ENCODE assay signal across 10 cellular contexts in the genomic region with DNA sequence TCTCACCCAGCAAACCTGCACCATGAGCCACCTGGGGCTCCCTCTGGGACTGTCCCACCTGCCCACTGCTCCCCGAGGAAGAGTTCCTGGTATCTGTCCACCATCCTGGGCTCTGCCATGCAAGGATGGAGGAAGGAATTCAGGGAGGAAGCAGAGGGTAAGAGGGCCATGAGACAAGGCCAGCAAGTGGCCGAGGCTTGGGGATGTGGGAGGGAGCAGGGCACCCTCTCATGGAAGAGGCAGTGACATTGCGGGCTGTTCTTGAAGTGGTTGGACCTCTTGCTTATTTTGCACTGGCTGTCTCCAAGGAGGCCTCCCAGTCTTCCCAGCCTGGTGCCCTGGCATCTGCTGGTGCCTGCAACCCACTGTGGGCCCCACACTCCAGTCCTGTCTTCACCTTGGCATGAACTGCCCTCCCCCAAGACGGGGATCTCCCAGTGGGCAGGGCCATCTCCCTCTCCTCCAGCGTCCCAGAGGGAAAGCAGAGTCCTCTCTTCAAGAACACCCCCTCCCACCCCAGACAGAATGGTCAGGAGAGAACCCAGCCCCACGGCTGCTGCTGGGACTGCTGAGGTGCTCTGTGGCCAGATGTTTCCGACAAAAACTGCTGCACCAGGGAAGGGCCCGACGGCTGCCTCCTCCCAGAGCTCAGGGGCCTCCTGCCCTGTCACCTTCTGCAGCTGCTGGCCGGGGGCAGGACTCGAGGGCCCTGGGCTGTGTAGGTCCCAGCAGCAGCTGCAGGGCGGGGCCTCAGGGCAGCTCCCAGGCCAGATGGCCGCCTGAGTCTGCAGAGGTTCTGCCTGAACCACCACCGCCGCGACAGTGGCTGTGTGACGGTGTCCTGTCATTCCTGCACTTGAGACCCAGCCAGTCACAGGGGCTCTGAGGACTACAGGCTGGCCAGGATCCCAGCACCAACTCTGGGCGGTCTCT. TPM values are rescaled to one million over a fixed set of nuclear protein-coding genes. Genes with fewer than 3 reads are reported as not detected.
DNase-seq lines count a peak whose midpoint lies in the region; TF ChIP-seq lines count a peak whose summit lies in the region.
"Had no signal": no experiment of that assay in that cellular context is flagged by ENCODE, and none has a peak within 500 bp of the region (broad histone marks: within the 10 kb centered on the region; RNA-seq: fewer than 3 reads in every experiment).

No MANE protein-coding gene starts in this region.

- no peaks in the 10 kb centered on the region for H3K9me3 ChIP-seq in osteoblast (ENCODE audit: low read depth, low read length)
- no peaks in the 10 kb centered on the region for H3K9me3 ChIP-seq in suprapubic skin

- no peak overlapping the region for H3K4me2 ChIP-seq in osteoblast (ENCODE audit: insufficient read depth, low read length)

- H3K27me3 ChIP-seq in osteoblast (ENCODE audit: insufficient read depth, low read length) (peaks cover 2% of the 10 kb centered on the region), suprapubic skin (no peaks in the 10 kb centered on the region)

- DNase-seq in COLO668 (lab: John Stamatoyannopoulos, UW; ENCODE audit: unreplicated experiment) (peak; percentile 85), NCI-H146 treated with DMSO at 0.1 percent for 48 hours (lab: John Stamatoyannopoulos, UW; ENCODE audit: unreplicated experiment) (peak; percentile 16), erythroblast (lab: John Stamatoyannopoulos, UW) (peak; percentile 48 to 55), osteoblast (ENCODE audit: insufficient read length, low spot score, missing footprints) (peak; percentile 94), NCI-H1105 treated with DMSO at 0.1 percent for 48 hours (lab: John Stamatoyannopoulos, UW) (no peak), hippocampal formation (lab: John Stamatoyannopoulos, UW) (no peak), cerebellum (ENCODE audit: low spot score) (no peak), suprapubic skin (ENCODE audit: low spot score in 2 of 2) (no peak)
- DNase-seq: activated CD4-positive, alpha-beta T cell treated with anti-CD3 and anti-CD28 coated beads, Interleukin-2, amount 50 U/mL, for 48 hours; NCI-H187 treated with DMSO at 0.1 percent for 48 hours had no signal

- H3K79me2 ChIP-seq in osteoblast (ENCODE audit: insufficient read depth, low read length), result peaks cover 25% of the 10 kb centered on the region

- TF ChIP-seq POLR2A in erythroblast (IDR thresholded peaks at IDR 0.05; ENCODE audit: low read length) (no peak), suprapubic skin (IDR thresholded peaks at IDR 0.05) (no peak)

- TF ChIP-seq CTCF in osteoblast (IDR thresholded peaks at IDR 0.05; ENCODE audit: extremely low read depth, low read depth, low read length), result no peak
- TF ChIP-seq CTCF in suprapubic skin (IDR thresholded peaks at IDR 0.05), result no peak

- no peak for TF ChIP-seq EP300 in suprapubic skin (IDR thresholded peaks at IDR 0.05)

- WGBS in suprapubic skin, result 46% methylated on average over 4 of the region's 18 CpGs

- no peak overlapping the region for H3K27ac ChIP-seq in osteoblast (ENCODE audit: low read depth, low read length)
- H3K27ac ChIP-seq in suprapubic skin, result no peak overlapping the region

- H4K20me1 ChIP-seq in osteoblast (ENCODE audit: insufficient read depth, low read length), result peaks cover 30% of the 10 kb centered on the region

- H2AFZ ChIP-seq in osteoblast (ENCODE audit: low read length), result no peak overlapping the region

- H3K4me3 ChIP-seq in osteoblast (ENCODE audit: insufficient read depth, low read length) (no peak overlapping the region), suprapubic skin (no peak overlapping the region)

- H3K4me1 ChIP-seq in osteoblast (ENCODE audit: insufficient read depth, low read length), result peaks cover 23% of the 10 kb centered on the region
- peaks cover 71% of the 10 kb centered on the region for H3K4me1 ChIP-seq in suprapubic skin

- no peaks in the 10 kb centered on the region for H3K36me3 ChIP-seq in osteoblast (ENCODE audit: insufficient read depth, low read length)
- H3K36me3 ChIP-seq in suprapubic skin, result no peaks in the 10 kb centered on the region

RNA-seq across cellular contexts. Expression of gene AKT1, which starts 1.8 kb away (rescaled TPM):
- total RNA-seq in osteoblast (156 and 188 TPM in 2 replicates), cerebellum (70.9 TPM), suprapubic skin (10 to 100 TPM; 63.1 to 77.6 (median 70.4) TPM)

RNA-seq across cellular contexts. Expression of gene ZBTB42, which starts 3.5 kb away (rescaled TPM):
- 2.9 TPM in 2 replicates for total RNA-seq in osteoblast
- 0.73 TPM for total RNA-seq in cerebellum
- total RNA-seq in suprapubic skin, result 1 to 10 TPM; 3.7 to 9.8 (median 7.8) TPM

RNA-seq across cellular contexts. Expression of gene SIVA1, which starts 44.4 kb away (rescaled TPM):
- total RNA-seq in osteoblast (57.2 and 62.2 TPM in 2 replicates), cerebellum (16.9 TPM), suprapubic skin (100 to 1,000 TPM in 3 of 4 donors, 10 to 100 TPM in 1; 94.0 to 159 (median 142) TPM)

Comparison
In these comparisons a context has a peak if more than half of its experiments do, and no peak if none do; other contexts are left out.
1. DNase-seq: peak in COLO668 (single experiment), NCI-H146 treated with DMSO at 0.1 percent for 48 hours (single experiment), erythroblast (2 of 2) and osteoblast (single experiment); none in NCI-H1105 treated with DMSO at 0.1 percent for 48 hours (single experiment), hippocampal formation (0 of 2), cerebellum (single experiment) and suprapubic skin (0 of 2).